In the genomic region with DNA sequence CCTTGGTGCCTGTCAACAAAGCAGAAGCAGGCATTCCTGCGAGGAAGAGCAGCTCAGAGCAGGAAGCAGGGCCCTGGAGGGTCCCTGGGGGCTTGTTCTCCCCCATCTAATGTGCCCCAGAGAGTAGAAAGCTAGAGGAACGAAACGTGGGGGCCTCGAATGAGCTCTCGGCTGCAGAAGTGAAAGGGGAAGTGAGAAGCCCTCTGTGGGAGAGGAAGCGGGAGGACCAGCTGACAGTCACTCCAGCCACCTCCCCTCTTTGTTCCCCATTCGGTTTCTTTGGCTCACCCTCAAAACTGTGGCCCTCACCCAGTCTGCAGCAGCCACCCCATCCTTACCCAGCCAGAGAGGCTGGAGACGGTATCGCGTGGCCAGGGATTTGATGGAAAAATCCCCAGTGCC, we compare ENCODE assay signal across 8 cellular contexts. TPM values are rescaled to one million over a fixed set of nuclear protein-coding genes. Genes with fewer than 3 reads are reported as not detected.
A peak's percentile ranks its signal among the peaks of the same experiment; 100 is the strongest.
DNase-seq lines count a peak whose midpoint lies in the region; ATAC-seq and TF ChIP-seq lines count a peak whose summit lies in the region.

No MANE protein-coding gene starts in this region.

- H3K4me2 ChIP-seq in mammary epithelial cell (ENCODE audit: insufficient read depth, low read depth, low read length), result no peak overlapping the region

- intact Hi-C loops in heart right ventricle (cut with DNase I) (loop anchor here in 1 of 10 donors (10.0 kb wide), 1 partner anchor 210 kb away; no protein-coding TSS in a partner anchor), mammary epithelial cell (cut with micrococcal nuclease) (no loop called here), ascending aorta (cut with DNase I) (no loop called here)

- H3K9me3 ChIP-seq in T-helper 17 cell (ENCODE audit: control insufficient read depth, low read length, poor library complexity, severe bottlenecking), result no peaks in the 10 kb centered on the region
- peaks cover 0 to 10% (median 4%) of the 10 kb centered on the region in 11 donors for H3K9me3 ChIP-seq in heart right ventricle
- no peaks in the 10 kb centered on the region for H3K9me3 ChIP-seq in mammary epithelial cell (replicated peaks; ENCODE audit: insufficient read depth, low read length)
- no peaks in the 10 kb centered on the region for H3K9me3 ChIP-seq in ascending aorta

- H3K27me3 ChIP-seq in heart right ventricle (no peaks in the 10 kb centered on the region), mammary epithelial cell (ENCODE audit: insufficient read depth, low read length) (no peaks in the 10 kb centered on the region), ascending aorta (no peaks in the 10 kb centered on the region)

- CTCF ChIA-PET in mammary epithelial cell (lab: Charles Lee; ENCODE audit: low non-redundant PET), result no interaction called here

- peak overlapping the region; percentile 15 to 88 (median 80) for H3K27ac ChIP-seq in heart right ventricle
- no peak overlapping the region for H3K27ac ChIP-seq in mammary epithelial cell (ENCODE audit: insufficient read depth, low read depth, low read length)
- H3K27ac ChIP-seq in ascending aorta, result no peak overlapping the region

- no peaks in the 10 kb centered on the region for H3K36me3 Mint-ChIP-seq in T-helper 17 cell (ENCODE audit: low read depth)

- TF ChIP-seq CTCF in heart right ventricle (IDR thresholded peaks at IDR 0.05) (no peak), mammary epithelial cell (conservative IDR thresholded peaks at IDR 0.05 in 1 of 2, IDR thresholded peaks at IDR 0.05 in 1 of 2; ENCODE audit: extremely low read depth in 1 of 2, insufficient read depth in 1 of 2, low read depth in 1 of 2, low read length in 2 of 2) (no peak), ascending aorta (IDR thresholded peaks at IDR 0.05) (no peak)

- H3K9ac ChIP-seq in mammary epithelial cell (ENCODE audit: insufficient read depth, low read length), result no peak overlapping the region

- peaks cover 0 to 7% (median 0%) of the 10 kb centered on the region in 9 donors for H3K36me3 ChIP-seq in heart right ventricle
- H3K36me3 ChIP-seq in mammary epithelial cell (ENCODE audit: insufficient read depth, low read length), result no peaks in the 10 kb centered on the region
- no peaks in the 10 kb centered on the region for H3K36me3 ChIP-seq in ascending aorta

- H3K4me1 ChIP-seq in heart right ventricle (peaks cover 0 to 54% (median 47%) of the 10 kb centered on the region in 9 donors), mammary epithelial cell (ENCODE audit: insufficient read depth, low read length) (peaks cover 6% of the 10 kb centered on the region), ascending aorta (no peaks in the 10 kb centered on the region)

- dilution Hi-C loops in mammary epithelial cell (cut with HindIII; ENCODE audit: low sequenced_read_pairs), result no loop called here

- in situ Hi-C loops in mammary epithelial cell (cut with MboI; ENCODE audit: low sequenced_read_pairs in 2 of 2), result no loop called here

- no TSS peak for BruUV-seq in mammary epithelial cell (replicated peaks; lab: Mats Ljungman, UMichigan)

- ATAC-seq in HG03103 (IDR thresholded peaks at IDR 0.05; ENCODE audit: low read depth, unreplicated experiment) (peak; percentile 73), T-helper 17 cell (peak; percentile 68), heart right ventricle (peak; percentile 39 to 79 (median 65))

- H3K4me3 Mint-ChIP-seq in T-helper 17 cell, result peak overlapping the region; percentile 75

- WGBS in heart right ventricle, 2 donors, result 56 to 70% methylated on average over 10 of the region's 10 CpGs
- WGBS in mammary epithelial cell (ENCODE audit: low coverage, missing lambda C conversion rate), result 75% methylated on average over 10 of the region's 10 CpGs

- peaks cover 22% of the 10 kb centered on the region for H3K4me1 Mint-ChIP-seq in T-helper 17 cell

- no peaks in the 10 kb centered on the region for H3K79me2 ChIP-seq in mammary epithelial cell (ENCODE audit: insufficient read depth, low read length)

- H3K4me3 ChIP-seq in heart right ventricle (peak overlapping the region in 1 of 10 donors; percentile 7), mammary epithelial cell (replicated peaks in 1 of 3; ENCODE audit: insufficient read depth in 1 of 3, low read depth in 2 of 3, low read length in 3 of 3) (no peak overlapping the region), ascending aorta (no peak overlapping the region)

- H4K20me1 ChIP-seq in mammary epithelial cell (ENCODE audit: insufficient read depth, low read length), result no peaks in the 10 kb centered on the region

- no peaks in the 10 kb centered on the region for H3K27me3 Mint-ChIP-seq in T-helper 17 cell

- peak overlapping the region; percentile 88 for H3K27ac Mint-ChIP-seq in T-helper 17 cell

- peak; percentile 19 for DNase-seq in stimulated activated CD4-positive, alpha-beta T cell treated with anti-CD3 and anti-CD28 coated beads, Interleukin-2, amount 100 ng/mL, for 4 hours (ENCODE audit: low read depth)
- no peak for DNase-seq in stimulated activated CD4-positive, alpha-beta T cell treated with anti-CD3 and anti-CD28 coated beads, Interleukin-2, amount 100 ng/mL, for 48 hours
- DNase-seq in T-helper 17 cell (no peak), heart right ventricle (peak in 1 of 2 donors; percentile 64), DMS79 (lab: John Stamatoyannopoulos, UW) (no peak), mammary epithelial cell (no peak), ascending aorta (ENCODE audit: low spot score in 2 of 2) (no peak)

- H2AFZ ChIP-seq in mammary epithelial cell (ENCODE audit: low read depth, low read length), result no peak overlapping the region

RNA-seq across cellular contexts. Expression of a gene that starts 25.0 kb away (rescaled TPM):
- total RNA-seq in T-helper 17 cell, result under 1 TPM; 0.31 to 0.37 TPM
- total RNA-seq in heart right ventricle, result under 1 TPM in 5 of 10 donors, not detected in 5; 0.05 to 0.16 (median 0.07) TPM
- under 1 TPM; 0.03 to 0.15 TPM for polyA plus RNA-seq in heart right ventricle
- total RNA-seq in mammary epithelial cell, result under 1 TPM in 1 of 2 donors, not detected in 1; under 0.01 TPM
- not detected for polyA plus RNA-seq in mammary epithelial cell
- polyA minus RNA-seq in mammary epithelial cell, result not detected
- not detected for total RNA-seq in ascending aorta

Comparison
In these comparisons a context has a peak if more than half of its experiments do, and no peak if none do; other contexts are left out.
1. H3K27ac ChIP-seq: peak in heart right ventricle (10 of 10); none in mammary epithelial cell (single experiment) and ascending aorta (0 of 2).
2. Peak in every context shown above with its lines, with median percentiles within 50 percentile points of each other: ATAC-seq.